9 cellular contexts compared by ENCODE assay signal in genomic region chr18:60684843-60685513, GRCh38.
DNase-seq lines count a peak whose midpoint lies in the region; ATAC-seq and TF ChIP-seq lines count a peak whose summit lies in the region.
"Had no signal": no experiment of that assay in that cellular context is flagged by ENCODE, and none has a peak within 500 bp of the region (broad histone marks: within the 10 kb centered on the region; RNA-seq: fewer than 3 reads in every experiment).

No MANE protein-coding gene starts in this region.

- H3K9me3 ChIP-seq in endodermal cell (ENCODE audit: control insufficient read depth, low read length) (peaks cover 21% of the 10 kb centered on the region), prostate gland (no peaks in the 10 kb centered on the region)

- H3K4me3 Mint-ChIP-seq in endodermal cell, result no peak overlapping the region
- H3K4me3 Mint-ChIP-seq: dendritic cell treated with granulocyte-macrophage colony-stimulating factor and Interleukin-4, amounts not matched to agents 40 ng/mL and 50 ng/mL, for 4 days had no signal

- H3K9ac ChIP-seq in endodermal cell (ENCODE audit: extremely low read depth, low read length, poor library complexity, severe bottlenecking), result no peak overlapping the region

- ATAC-seq in GM19035 (IDR thresholded peaks at IDR 0.05; ENCODE audit: unreplicated experiment) (peak; percentile 60), GM21526 (IDR thresholded peaks at IDR 0.05; ENCODE audit: low FRiP score, unreplicated experiment) (no peak), GM18873 (IDR thresholded peaks at IDR 0.05; ENCODE audit: low FRiP score, unreplicated experiment) (no peak)

- DNase-seq in AG04449 (ENCODE audit: low read depth, low spot score), result peak; percentile 4
- peak; percentile 8 to 28 for DNase-seq in NCI-H526 (lab: John Stamatoyannopoulos, UW)
- DNase-seq in endodermal cell, result no peak
- no peak for DNase-seq in prostate gland (ENCODE audit: low spot score)
- DNase-seq in occipital lobe (lab: John Stamatoyannopoulos, UW), result no peak

- no peak overlapping the region for H3K27ac Mint-ChIP-seq in endodermal cell
- H3K27ac Mint-ChIP-seq: dendritic cell treated with granulocyte-macrophage colony-stimulating factor and Interleukin-4, amounts not matched to agents 40 ng/mL and 50 ng/mL, for 4 days had no signal

- WGBS in endodermal cell (ENCODE audit: insufficient coverage in 1 of 2, insufficient read length in 1 of 2), 2 experiments, result 61 to 65% methylated on average over 3 to 6 of the region's 6 CpGs
- 20% methylated on average over 6 of the region's 6 CpGs for WGBS in prostate gland

- H3K27ac ChIP-seq in endodermal cell (ENCODE audit: low read depth, low read length), result no peak overlapping the region
- H3K27ac ChIP-seq in prostate gland, result no peak overlapping the region

- intact Hi-C loops in prostate gland (cut with DNase I), result loop anchor here (5.0 kb wide), 1 partner anchor 817 kb away; no protein-coding TSS in a partner anchor

- POLR2A ChIA-PET in AG04449 (lab: Yijun Ruan, JAX), result no interaction called here

- H3K4me3 ChIP-seq in AG04449 (ENCODE audit: low read depth, low read length), result no peak overlapping the region
- H3K4me3 ChIP-seq in endodermal cell (ENCODE audit: low read length), result no peak overlapping the region
- no peak overlapping the region for H3K4me3 ChIP-seq in prostate gland

- peaks cover 23% of the 10 kb centered on the region for H3K4me1 Mint-ChIP-seq in endodermal cell

- H3K9me3 Mint-ChIP-seq in endodermal cell, result peaks cover 13% of the 10 kb centered on the region
- H3K9me3 Mint-ChIP-seq: dendritic cell treated with granulocyte-macrophage colony-stimulating factor and Interleukin-4, amounts not matched to agents 40 ng/mL and 50 ng/mL, for 4 days had no signal

- CTCF ChIA-PET in AG04449 (lab: Yijun Ruan, JAX), result interaction anchor here (0.7 to 2.3 kb wide), 7 partner anchors 9 to 818 kb away, joined by 3 to 12 read pairs (median 4); no protein-coding TSS in a partner anchor

- peak; percentile 21 for TF ChIP-seq CTCF in AG04449 (IDR thresholded peaks at IDR 0.05; ENCODE audit: insufficient read depth, low read length, missing control alignments)
- peak; percentile 84 for TF ChIP-seq CTCF in endodermal cell (conservative IDR thresholded peaks at IDR 0.05)
- TF ChIP-seq CTCF in prostate gland (IDR thresholded peaks at IDR 0.05), result peak; percentile 27 to 60 (median 42)

- H3K36me3 Mint-ChIP-seq in endodermal cell (ENCODE audit: low read depth), result peaks cover 3% of the 10 kb centered on the region

- TF ChIP-seq POLR2A in prostate gland (IDR thresholded peaks at IDR 0.05), result no peak

- H3K27me3 ChIP-seq in endodermal cell (ENCODE audit: control insufficient read depth, insufficient read depth, low read length, poor library complexity, severe bottlenecking), result no peaks in the 10 kb centered on the region
- H3K27me3 ChIP-seq in prostate gland (replicated peaks; ENCODE audit: insufficient read depth), result no peaks in the 10 kb centered on the region

- H3K4me1 ChIP-seq in endodermal cell (ENCODE audit: control insufficient read depth, insufficient read depth, low read length) (peaks cover 3% of the 10 kb centered on the region), prostate gland (replicated peaks) (no peaks in the 10 kb centered on the region)

- H3K36me3 ChIP-seq in endodermal cell (ENCODE audit: control insufficient read depth, insufficient read depth, low read length) (no peaks in the 10 kb centered on the region), prostate gland (no peaks in the 10 kb centered on the region)

- H3K27me3 Mint-ChIP-seq in endodermal cell (ENCODE audit: insufficient read depth), result peaks cover 5% of the 10 kb centered on the region
- H3K27me3 Mint-ChIP-seq: dendritic cell treated with granulocyte-macrophage colony-stimulating factor and Interleukin-4, amounts not matched to agents 40 ng/mL and 50 ng/mL, for 4 days had no signal

Comparison
In these comparisons a context has a peak if more than half of its experiments do, and no peak if none do; other contexts are left out.
1. DNase-seq: peak in AG04449 (single experiment) and NCI-H526 (2 of 2); none in endodermal cell (single experiment), prostate gland (single experiment) and occipital lobe (single experiment).
2. CTCF ChIP-seq: peak in every context shown above with its lines; median percentile 84 in endodermal cell; 42 in prostate gland; 21 in AG04449.